Comparison of ENCODE assay signal across 1 cellular context in genomic region chr7:98137826-98138151, GRCh38.
A peak's percentile ranks its signal among the peaks of the same experiment; 100 is the strongest.
TF ChIP-seq lines count a peak whose summit lies in the region.

No MANE protein-coding gene starts in this region.

TF ChIP-seq in HepG2, 621 proteins besides CTCF, POLR2A, EP300 and RAD21:
- no peak for TF ChIP-seq ZBTB40 (IDR thresholded peaks at IDR 0.05)
- 0 out of 2 replicates have a peak, but pooled peaks have one; percentile 0 for TF ChIP-seq ZBTB40 (CRISPR knock-in tag; IDR thresholded peaks at IDR 0.05)
- no peak for TF ChIP-seq MYC (CRISPR knock-in tag; IDR thresholded peaks at IDR 0.05; ENCODE audit: borderline replicate concordance)
